Comparison of ENCODE assay signal across 9 cellular contexts in genomic region chr4:52545099-52546069, GRCh38.
DNase-seq lines count a peak whose midpoint lies in the region; ATAC-seq and TF ChIP-seq lines count a peak whose summit lies in the region.
"Had no signal": no experiment of that assay in that cellular context is flagged by ENCODE, and none has a peak within 500 bp of the region (broad histone marks: within the 10 kb centered on the region; RNA-seq: fewer than 3 reads in every experiment).

No MANE protein-coding gene starts in this region.

- peak; percentile 91 for ATAC-seq in GM19395 (IDR thresholded peaks at IDR 0.05; ENCODE audit: unreplicated experiment)
- ATAC-seq in HG02763 (IDR thresholded peaks at IDR 0.05; ENCODE audit: unreplicated experiment) = no peak

- intact Hi-C loops in head of caudate nucleus (cut with DNase I) = no loop called here

- no peak overlapping the region for H3K27ac ChIP-seq in SJCRH30

- peak; percentile 91 for TF ChIP-seq CTCF in progenitor cell of endocrine pancreas (IDR thresholded peaks at IDR 0.05; ENCODE audit: unreplicated experiment)

- H3K9me3 Mint-ChIP-seq in progenitor cell of endocrine pancreas (ENCODE audit: low read depth) = no peaks in the 10 kb centered on the region

- no peak overlapping the region for H3K4me3 ChIP-seq in Jurkat, Clone E6-1 (ENCODE audit: low read length)
- H3K4me3 ChIP-seq in SJCRH30 = peak overlapping the region; percentile 17; the same call in 1 of the 2 replicates

- H3K36me3 ChIP-seq in SJCRH30 = no peaks in the 10 kb centered on the region

- DNase-seq in CMK (ENCODE audit: low read depth) (peak; percentile 43), SJCRH30 (peak; percentile 76 to 95), head of caudate nucleus (peak; percentile 40 to 89 (median 72)), progenitor cell of endocrine pancreas (ENCODE audit: low spot score, unreplicated experiment) (peak; percentile 71)
- peak; percentile 19 for DNase-seq in Jurkat, Clone E6-1 (ENCODE audit: low read depth, low spot score)
- DNase-seq in activated naive CD4-positive, alpha-beta T cell treated with anti-CD3 and anti-CD28 coated beads, Interleukin-2, amount 50 U/mL, for 16 hours = peak; percentile 48

- H3K27me3 Mint-ChIP-seq in progenitor cell of endocrine pancreas = no peaks in the 10 kb centered on the region
- H3K27me3 Mint-ChIP-seq: activated naive CD8-positive, alpha-beta T cell had no signal

- H3K4me1 Mint-ChIP-seq in progenitor cell of endocrine pancreas (ENCODE audit: low read depth) = no peaks in the 10 kb centered on the region

- H3K27me3 ChIP-seq in SJCRH30 = no peaks in the 10 kb centered on the region

- no peaks in the 10 kb centered on the region for H3K36me3 Mint-ChIP-seq in progenitor cell of endocrine pancreas (ENCODE audit: insufficient read depth)
- H3K36me3 Mint-ChIP-seq: activated naive CD8-positive, alpha-beta T cell had no signal

- no peak overlapping the region for H3K4me3 Mint-ChIP-seq in progenitor cell of endocrine pancreas (ENCODE audit: low read depth)
- H3K4me3 Mint-ChIP-seq: activated naive CD8-positive, alpha-beta T cell had no signal

- H3K9me3 ChIP-seq in SJCRH30 (replicated peaks) = no peaks in the 10 kb centered on the region

- H3K27ac Mint-ChIP-seq in progenitor cell of endocrine pancreas = no peak overlapping the region
- H3K27ac Mint-ChIP-seq: activated naive CD8-positive, alpha-beta T cell had no signal

- peaks cover 2% of the 10 kb centered on the region for H3K4me1 ChIP-seq in SJCRH30

Comparison
In these comparisons a context has a peak if more than half of its experiments do, and no peak if none do; other contexts are left out.
1. DNase-seq: peak in every context shown above with its lines; median percentile 86 in SJCRH30; 72 in head of caudate nucleus; 71 in progenitor cell of endocrine pancreas; 48 in activated naive CD4-positive, alpha-beta T cell treated with anti-CD3 and anti-CD28 coated beads, Interleukin-2, amount 50 U/mL, for 16 hours; 43 in CMK; 19 in Jurkat, Clone E6-1.